9 cellular contexts compared by ENCODE assay signal in genomic region chr11:65432133-65432650, GRCh38. TPM values are rescaled to one million over a fixed set of nuclear protein-coding genes. Genes with fewer than 3 reads are reported as not detected.
A peak's percentile ranks its signal among the peaks of the same experiment; 100 is the strongest.
DNase-seq lines count a peak whose midpoint lies in the region; ATAC-seq and TF ChIP-seq lines count a peak whose summit lies in the region.
"Had no signal": no experiment of that assay in that cellular context is flagged by ENCODE, and none has a peak within 500 bp of the region (broad histone marks: within the 10 kb centered on the region; RNA-seq: fewer than 3 reads in every experiment).

No MANE protein-coding gene starts in this region.

- no peak for DNase-seq in activated naive CD4-positive, alpha-beta T cell treated with anti-CD3 and anti-CD28 coated beads for 36 hours
- no peak for DNase-seq in activated naive CD4-positive, alpha-beta T cell (lab: John Stamatoyannopoulos, UW)
- DNase-seq in ascending aorta (ENCODE audit: low spot score in 2 of 2) (no peak), left lung (no peak), tibial artery (no peak), nucleus accumbens (lab: John Stamatoyannopoulos, UW) (no peak), RWPE1 (ENCODE audit: low spot score) (no peak)
- DNase-seq: stimulated activated CD4-positive, alpha-beta T cell treated with anti-CD3 and anti-CD28 coated beads, Interleukin-12 subunit alpha, Interleukin-12 subunit beta, amount 100 ng/mL, for 4 hours had no signal

- H3K4me1 ChIP-seq in ascending aorta (peaks cover 13 to 63% of the 10 kb centered on the region in 2 donors), left lung (peaks cover 42 to 98% of the 10 kb centered on the region in 2 donors), tibial artery (peaks cover 0 to 99% (median 53%) of the 10 kb centered on the region in 4 donors)

- peak overlapping the region; percentile 78 for H3K27ac Mint-ChIP-seq in activated naive CD4-positive, alpha-beta T cell treated with anti-CD3 and anti-CD28 coated beads for 36 hours

- CTCF ChIA-PET in activated naive CD4-positive, alpha-beta T cell treated with anti-CD3 and anti-CD28 coated beads for 36 hours (lab: Charles Lee): interaction anchor here (0.5 to 1.3 kb wide), 6 partner anchors 8 to 136 kb away, joined by 3 to 5 read pairs (median 4); no protein-coding TSS in a partner anchor
- CTCF ChIA-PET in RWPE1 (lab: Yijun Ruan, JAX): no interaction called here

- H3K9me3 ChIP-seq in ascending aorta (no peaks in the 10 kb centered on the region), left lung (no peaks in the 10 kb centered on the region), tibial artery (no peaks in the 10 kb centered on the region)

- POLR2A ChIA-PET in RWPE1 (lab: Yijun Ruan, JAX; ENCODE audit: low non-redundant PET): no interaction called here

- no peak for TF ChIP-seq CTCF in ascending aorta (IDR thresholded peaks at IDR 0.05)
- TF ChIP-seq CTCF in left lung (IDR thresholded peaks at IDR 0.05): no peak
- no peak for TF ChIP-seq CTCF in tibial artery (IDR thresholded peaks at IDR 0.05)
- TF ChIP-seq CTCF in RWPE1 (conservative IDR thresholded peaks at IDR 0.05; ENCODE audit: low read depth): no peak

- H3K4me1 Mint-ChIP-seq in activated naive CD4-positive, alpha-beta T cell treated with anti-CD3 and anti-CD28 coated beads for 36 hours (ENCODE audit: low read depth): peaks cover 82% of the 10 kb centered on the region

- H3K9me3 Mint-ChIP-seq in activated naive CD4-positive, alpha-beta T cell treated with anti-CD3 and anti-CD28 coated beads for 36 hours: no peaks in the 10 kb centered on the region

- peak overlapping the region in 1 of 2 donors; percentile 29 for H3K27ac ChIP-seq in ascending aorta
- peak overlapping the region; percentile 77 to 99 for H3K27ac ChIP-seq in left lung
- no peak overlapping the region for H3K27ac ChIP-seq in tibial artery
- no peak overlapping the region for H3K27ac ChIP-seq in RWPE1

- H3K36me3 ChIP-seq in ascending aorta (peaks cover 25 to 62% of the 10 kb centered on the region in 2 donors), left lung (peaks cover 5 to 62% of the 10 kb centered on the region in 2 donors), tibial artery (peaks cover 49 to 69% (median 50%) of the 10 kb centered on the region in 3 donors)

- intact Hi-C loops in activated naive CD4-positive, alpha-beta T cell treated with anti-CD3 and anti-CD28 coated beads for 36 hours (cut with micrococcal nuclease): no loop called here
- intact Hi-C loops in ascending aorta (cut with DNase I): no loop called here
- intact Hi-C loops in left lung (cut with DNase I): no loop called here
- intact Hi-C loops in tibial artery (cut with DNase I; ENCODE audit: low total_unique reads): no loop called here

- peaks cover 69% of the 10 kb centered on the region for H3K36me3 Mint-ChIP-seq in activated naive CD4-positive, alpha-beta T cell treated with anti-CD3 and anti-CD28 coated beads for 36 hours (ENCODE audit: low read depth)

- no peaks in the 10 kb centered on the region for H3K27me3 Mint-ChIP-seq in activated naive CD4-positive, alpha-beta T cell treated with anti-CD3 and anti-CD28 coated beads for 36 hours (ENCODE audit: low read depth)

- H3K4me3 Mint-ChIP-seq in activated naive CD4-positive, alpha-beta T cell treated with anti-CD3 and anti-CD28 coated beads for 36 hours: peak overlapping the region; percentile 47

- ATAC-seq in left lung (no peak), HG03565 (IDR thresholded peaks at IDR 0.05; ENCODE audit: unreplicated experiment) (no peak)

- peak overlapping the region; percentile 32 to 80 for H3K4me3 ChIP-seq in ascending aorta
- peak overlapping the region in 1 of 2 donors; percentile 80 for H3K4me3 ChIP-seq in left lung
- H3K4me3 ChIP-seq in tibial artery: peak overlapping the region; percentile 1 to 67

- H3K27me3 ChIP-seq in ascending aorta (no peaks in the 10 kb centered on the region), left lung (no peaks in the 10 kb centered on the region), tibial artery (no peaks in the 10 kb centered on the region)

RNA-seq across cellular contexts. Expression of gene NEAT1, which starts 9.6 kb away (rescaled TPM):
- 100 to 1,000 TPM; 693 to 750 TPM for total RNA-seq in activated naive CD4-positive, alpha-beta T cell treated with anti-CD3 and anti-CD28 coated beads for 36 hours
- total RNA-seq in ascending aorta: 180 TPM
- 1,000 to 10,000 TPM; 1,146 to 1,441 TPM for total RNA-seq in left lung

RNA-seq across cellular contexts. Expression of gene FRMD8, which starts 45.8 kb away (rescaled TPM):
- total RNA-seq in activated naive CD4-positive, alpha-beta T cell treated with anti-CD3 and anti-CD28 coated beads for 36 hours: 10 to 100 TPM; 38.2 to 40.0 TPM
- total RNA-seq in ascending aorta (99.3 TPM), left lung (10 to 100 TPM; 31.7 to 31.9 TPM)

RNA-seq across cellular contexts. Expression of gene SLC25A45, which starts 49.7 kb away (rescaled TPM):
- 10 to 100 TPM; 10.4 to 12.1 TPM for total RNA-seq in activated naive CD4-positive, alpha-beta T cell treated with anti-CD3 and anti-CD28 coated beads for 36 hours
- 11.4 TPM for total RNA-seq in ascending aorta
- total RNA-seq in left lung: 1 to 10 TPM; 8.4 to 9.8 TPM

Comparison
In these comparisons a context has a peak if more than half of its experiments do, and no peak if none do; other contexts are left out.
1. H3K27ac ChIP-seq: peak in left lung (2 of 2); none in tibial artery (0 of 2) and RWPE1 (single experiment).